Comparison of ENCODE assay signal across 1 cellular context in genomic region chr15:88638626-88639372, GRCh38.
TF ChIP-seq lines count a peak whose summit lies in the region.

Gene ISG20, plus strand, starts transcription at chr15:88639016. Its CDS starts 351 bp downstream, at chr15:88639367.

TF ChIP-seq in K562, 482 proteins besides CTCF, POLR2A, EP300 and RAD21 (continued from another document):
- TF ChIP-seq RERE (CRISPR knock-in tag; IDR thresholded peaks at IDR 0.05; ENCODE audit: borderline replicate concordance), result no peak
- TF ChIP-seq ZBTB43 (CRISPR knock-in tag; IDR thresholded peaks at IDR 0.05), result peak; percentile 77; the same call in 1 of the 2 replicates
- peak; percentile 16; the same call in 1 of the 2 replicates for TF ChIP-seq THAP12 (CRISPR knock-in tag; IDR thresholded peaks at IDR 0.05)
- peak; percentile 87 to 90 for TF ChIP-seq TRIM24 (IDR thresholded peaks at IDR 0.05)
- TF ChIP-seq EGR1 (conservative IDR thresholded peaks at IDR 0.05), result peak; percentile 67
- peak; percentile 94 to 96 for TF ChIP-seq FOXK2 (conservative IDR thresholded peaks at IDR 0.05 in 1 of 2, IDR thresholded peaks at IDR 0.05 in 1 of 2; ENCODE audit: low read depth in 2 of 2)
- TF ChIP-seq ZFPM2 (CRISPR knock-in tag; IDR thresholded peaks at IDR 0.05), result no peak
- TF ChIP-seq GMEB1 (CRISPR knock-in tag; IDR thresholded peaks at IDR 0.05), result peak; percentile 61; the same call in 1 of the 2 replicates
- TF ChIP-seq MBD2 (IDR thresholded peaks at IDR 0.05; ENCODE audit: borderline replicate concordance, low read depth), result peak; percentile 69; the same call in 1 of the 2 replicates
- no peak for TF ChIP-seq THRAP3 (IDR thresholded peaks at IDR 0.05; ENCODE audit: borderline replicate concordance)
- no peak for TF ChIP-seq NUFIP1 (IDR thresholded peaks at IDR 0.05; ENCODE audit: partially characterized antibody)
- peak; percentile 81 for TF ChIP-seq GABPB1 (CRISPR knock-in tag; IDR thresholded peaks at IDR 0.05)
- no peak for TF ChIP-seq SFPQ (IDR thresholded peaks at IDR 0.05; ENCODE audit: low read depth, low read length)
- peak; percentile 35; the same call in 1 of the 2 replicates for TF ChIP-seq CC2D1A (IDR thresholded peaks at IDR 0.05)
- TF ChIP-seq KLF13 (tag; IDR thresholded peaks at IDR 0.05; ENCODE audit: borderline replicate concordance, low read depth), result no peak; the same call in 1 of the 2 replicates
- TF ChIP-seq ASH1L (IDR thresholded peaks at IDR 0.05; ENCODE audit: borderline replicate concordance, low read depth, partially characterized antibody), result no peak
- no peak for TF ChIP-seq RHOXF2B (CRISPR knock-in tag; conservative IDR thresholded peaks at IDR 0.05)
- TF ChIP-seq ZNF740 (CRISPR knock-in tag; IDR thresholded peaks at IDR 0.05), result no peak; the same call in 1 of the 2 replicates
- 0 out of 4 replicates have a peak, but pooled peaks of 1 of the 2 experiments have one; percentile 23 for TF ChIP-seq ZNF740 (tag; IDR thresholded peaks at IDR 0.05)
- no peak for TF ChIP-seq CBX5 (IDR thresholded peaks at IDR 0.05; ENCODE audit: borderline replicate concordance, low read depth)
- TF ChIP-seq E2F6 (IDR thresholded peaks at IDR 0.05; ENCODE audit: borderline replicate concordance in 1 of 2, extremely low read depth in 1 of 2, insufficient read depth in 1 of 2, insufficient read length in 1 of 2, low read depth in 1 of 2, low read length in 1 of 2, poor library complexity in 1 of 2, severe bottlenecking in 1 of 2), result peak; percentile 72 to 87
- no peak for TF ChIP-seq ZFP30 (CRISPR knock-in tag; IDR thresholded peaks at IDR 0.05; ENCODE audit: borderline replicate concordance)
- TF ChIP-seq SMAD1 (IDR thresholded peaks at IDR 0.05; ENCODE audit: low read depth, low read length, partially characterized antibody), result no peak
- TF ChIP-seq MNT (conservative IDR thresholded peaks at IDR 0.05), result peak; percentile 98 to 99
- TF ChIP-seq IFI16 (CRISPR knock-in tag; IDR thresholded peaks at IDR 0.05), result no peak
- no peak for TF ChIP-seq RBM25 (IDR thresholded peaks at IDR 0.05; ENCODE audit: low read depth, low read length, severe bottlenecking)
- TF ChIP-seq ZNF197 (CRISPR knock-in tag; IDR thresholded peaks at IDR 0.05; ENCODE audit: low read depth), result no peak
- peak; percentile 37; the same call in 1 of the 2 replicates for TF ChIP-seq ESRRA (IDR thresholded peaks at IDR 0.05; ENCODE audit: borderline replicate concordance, low read depth)
- no peak for TF ChIP-seq POLR3G (IDR thresholded peaks at IDR 0.05; ENCODE audit: extremely low read depth, insufficient read length, insufficient replicate concordance)
- TF ChIP-seq ETV6 (IDR thresholded peaks at IDR 0.05; ENCODE audit: borderline replicate concordance in 1 of 2, low read depth in 2 of 2, low read length in 1 of 2), result 0 out of 4 replicates have a peak, but pooled peaks of 1 of the 2 experiments have one; percentile 29
- TF ChIP-seq ETV6 (CRISPR knock-in tag; IDR thresholded peaks at IDR 0.05; ENCODE audit: borderline replicate concordance), result no peak
- peak in 1 of 3 experiments; percentile 62 for TF ChIP-seq YY1 (IDR thresholded peaks at IDR 0.05; ENCODE audit: borderline replicate concordance in 1 of 3, control insufficient read depth in 1 of 3, extremely low read depth in 1 of 3, insufficient read depth in 3 of 3, insufficient read length in 1 of 3, insufficient replicate concordance in 2 of 3, low read depth in 1 of 3, low read length in 2 of 3)
- peak; percentile 76 for TF ChIP-seq NCOR1 (IDR thresholded peaks at IDR 0.05)
- TF ChIP-seq SIN3A (IDR thresholded peaks at IDR 0.05; ENCODE audit: borderline replicate concordance in 2 of 2, control insufficient read depth in 1 of 2, low read depth in 2 of 2, low read length in 2 of 2), result peak; percentile 50 to 72; a peak in 1 of 4 replicates
- no peak for TF ChIP-seq SETDB1 (IDR thresholded peaks at IDR 0.05; ENCODE audit: low read length)
- TF ChIP-seq JUNB (CRISPR knock-in tag; conservative IDR thresholded peaks at IDR 0.05), result peak; percentile 63
- 0 out of 4 replicates have a peak, but pooled peaks of 1 of the 2 experiments have one; percentile 54 for TF ChIP-seq ARNT (IDR thresholded peaks at IDR 0.05)
- TF ChIP-seq CCAR2 (IDR thresholded peaks at IDR 0.05; ENCODE audit: low read depth, low read length), result no peak
- TF ChIP-seq MAFG (tag; conservative IDR thresholded peaks at IDR 0.05), result peak; percentile 33; the same call in 1 of the 2 replicates
- no peak for TF ChIP-seq TAF7 (tag; IDR thresholded peaks at IDR 0.05)
TF ChIP-seq in K562: peak in this region for 169.
